ENCODE assay signal across 10 cellular contexts in the genomic region with DNA sequence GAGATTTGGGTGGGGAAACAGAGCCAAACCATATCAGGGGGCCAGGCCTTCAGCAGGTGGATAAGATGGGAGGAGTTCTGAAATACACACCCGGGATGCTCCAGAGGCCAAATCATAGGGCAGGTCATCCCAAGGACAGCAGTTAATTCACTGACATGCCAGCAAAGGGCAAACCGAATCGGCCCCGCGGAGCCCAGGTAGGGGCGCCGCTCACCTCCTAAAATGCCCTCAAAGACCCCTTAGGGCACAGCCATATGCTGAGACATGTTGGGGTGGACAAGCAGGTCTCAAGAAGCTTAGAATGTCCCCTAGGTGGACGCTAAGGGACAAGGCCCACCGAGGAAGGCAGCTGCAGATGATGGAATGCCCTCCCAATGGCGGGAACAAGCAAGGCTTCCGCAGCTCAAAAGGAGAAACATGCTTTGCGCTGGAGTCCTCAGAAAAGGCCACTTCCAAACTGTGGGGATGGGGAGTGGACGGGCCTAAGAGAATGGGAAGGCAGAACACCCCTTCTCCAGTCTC.
DNase-seq lines count a peak whose midpoint lies in the region; ATAC-seq and TF ChIP-seq lines count a peak whose summit lies in the region.
"Had no signal": no experiment of that assay in that cellular context is flagged by ENCODE, and none has a peak within 500 bp of the region (broad histone marks: within the 10 kb centered on the region; RNA-seq: fewer than 3 reads in every experiment).

No MANE protein-coding gene starts in this region.

- H4K8ac ChIP-seq in neuronal stem cell (ENCODE audit: low read depth, low read length) = no peak overlapping the region

- H2BK5ac ChIP-seq in neuronal stem cell (ENCODE audit: low read length) = no peak overlapping the region

- peak overlapping the region; percentile 64 for H3K9ac ChIP-seq in neuronal stem cell (ENCODE audit: low read depth, low read length, poor library complexity)

- H3K27me3 Mint-ChIP-seq in CD14-positive monocyte (ENCODE audit: low read depth in 3 of 3) = peaks cover 60 to 66% (median 61%) of the 10 kb centered on the region in 3 donors

- intact Hi-C loops in CD14-positive monocyte (cut with micrococcal nuclease) = no loop called here
- intact Hi-C loops in esophagus muscularis mucosa (cut with DNase I) = loop anchor here (10.0 kb wide), 1 partner anchor 194 kb away; no protein-coding TSS in a partner anchor

- no peak for ATAC-seq in GM19328 (IDR thresholded peaks at IDR 0.05; ENCODE audit: unreplicated experiment)
- ATAC-seq in HG03439 (IDR thresholded peaks at IDR 0.05; ENCODE audit: unreplicated experiment) = no peak

- H3K4me3 Mint-ChIP-seq in CD14-positive monocyte = peak overlapping the region; percentile 75 to 87

- H3K4me1 ChIP-seq in SJCRH30 (no peaks in the 10 kb centered on the region), esophagus muscularis mucosa (peaks cover 24 to 32% (median 29%) of the 10 kb centered on the region in 4 donors), neuronal stem cell (ENCODE audit: control insufficient read depth in 2 of 2, insufficient read depth in 1 of 2, low read depth in 1 of 2, low read length in 2 of 2) (peaks cover 4 to 17% of the 10 kb centered on the region in 2 donors)

- H3K18ac ChIP-seq in neuronal stem cell (ENCODE audit: low read length) = peak overlapping the region; percentile 98

- H3K36me3 ChIP-seq in SJCRH30 (no peaks in the 10 kb centered on the region), esophagus muscularis mucosa (peaks cover 0 to 11% (median 8%) of the 10 kb centered on the region in 4 donors), neuronal stem cell (replicated peaks in 1 of 2; ENCODE audit: control insufficient read depth in 2 of 2, insufficient read depth in 2 of 2, low read length in 2 of 2) (peaks cover 0 to 16% of the 10 kb centered on the region in 2 donors)

- peak overlapping the region; percentile 1 for H2BK15ac ChIP-seq in neuronal stem cell (ENCODE audit: low read length)

- peaks cover 22% of the 10 kb centered on the region for H3K4me1 Mint-ChIP-seq in CD14-positive monocyte

- no peak overlapping the region for H4K91ac ChIP-seq in neuronal stem cell (ENCODE audit: low read depth, low read length, poor library complexity)

- H3K4ac ChIP-seq in neuronal stem cell (ENCODE audit: low read length) = no peak overlapping the region

- H2BK12ac ChIP-seq in neuronal stem cell (ENCODE audit: low read length) = no peak overlapping the region

- no peak overlapping the region for H2AK5ac ChIP-seq in neuronal stem cell (ENCODE audit: low read depth, low read length)

- H3K4me3 ChIP-seq in SJCRH30 (peak overlapping the region; percentile 66), esophagus muscularis mucosa (peak overlapping the region; percentile 58 to 74 (median 62)), neuronal stem cell (ENCODE audit: low read length in 2 of 2) (peak overlapping the region; percentile 40 to 86)

- peak overlapping the region; percentile 17 for H2BK120ac ChIP-seq in neuronal stem cell (ENCODE audit: low read depth, low read length)

- H3K9me3 Mint-ChIP-seq in CD14-positive monocyte = peaks cover 0 to 18% (median 8%) of the 10 kb centered on the region in 7 donors

- no peaks in the 10 kb centered on the region for H3K9me3 ChIP-seq in SJCRH30 (replicated peaks)
- no peaks in the 10 kb centered on the region for H3K9me3 ChIP-seq in esophagus muscularis mucosa
- H3K9me3 ChIP-seq in neuronal stem cell (replicated peaks in 1 of 2; ENCODE audit: control insufficient read depth in 2 of 2, insufficient read depth in 1 of 2, low read depth in 1 of 2, low read length in 2 of 2) = no peaks in the 10 kb centered on the region

- H3K79me1 ChIP-seq in neuronal stem cell (ENCODE audit: low read depth, low read length) = peaks cover 2% of the 10 kb centered on the region

- TF ChIP-seq POLR2A in esophagus muscularis mucosa (IDR thresholded peaks at IDR 0.05; ENCODE audit: low read depth) = no peak

- TF ChIP-seq CTCF in CD14-positive monocyte (IDR thresholded peaks at IDR 0.05) (no peak), esophagus muscularis mucosa (IDR thresholded peaks at IDR 0.05) (no peak)

- no peak for TF ChIP-seq EP300 in esophagus muscularis mucosa (IDR thresholded peaks at IDR 0.05)

- H3K27me3 ChIP-seq in SJCRH30 (no peaks in the 10 kb centered on the region), esophagus muscularis mucosa (peaks cover 0 to 23% (median 3%) of the 10 kb centered on the region in 4 donors), neuronal stem cell (ENCODE audit: control insufficient read depth in 3 of 3, insufficient read depth in 3 of 3, low read depth in 1 of 3, low read length in 3 of 3) (peaks cover 0 to 18% (median 0%) of the 10 kb centered on the region in 3 experiments)

- peak overlapping the region; percentile 75 for H2AFZ ChIP-seq in neuronal stem cell (ENCODE audit: low read length)

- H3K14ac ChIP-seq in neuronal stem cell (ENCODE audit: low read length) = no peak overlapping the region

- H3K27ac Mint-ChIP-seq in CD14-positive monocyte = no peak overlapping the region

- DNase-seq in CD14-positive monocyte (ENCODE audit: low spot score) = no peak
- DNase-seq in SJCRH30 = no peak
- no peak for DNase-seq in esophagus muscularis mucosa (ENCODE audit: extremely low spot score)
- DNase-seq in neuronal stem cell (ENCODE audit: low spot score) = no peak
- DNase-seq in stimulated activated CD4-positive, alpha-beta T cell treated with anti-CD3 and anti-CD28 coated beads, Interleukin-4, amount 100 ng/mL, for 24 hours = no peak
- DNase-seq in GM03348 (ENCODE audit: low spot score) = no peak
- DNase-seq: SHP77 had no signal

- H3K23ac ChIP-seq in neuronal stem cell (ENCODE audit: low read depth, low read length, poor library complexity) = no peak overlapping the region

- H3K27ac ChIP-seq in SJCRH30 (no peak overlapping the region; the same call in 1 of the 2 replicates), esophagus muscularis mucosa (replicated peaks in 1 of 4) (peak overlapping the region; percentile 69 to 84 (median 74)), neuronal stem cell (replicated peaks; ENCODE audit: low read length) (no peak overlapping the region)
- H3K27ac ChIP-seq: epithelial cell of prostate had no signal

- H3K4me2 ChIP-seq in neuronal stem cell (ENCODE audit: insufficient read depth, low read length, poor library complexity, severe bottlenecking) = peak overlapping the region; percentile 96

- H3K36me3 Mint-ChIP-seq in CD14-positive monocyte = peaks cover 20 to 31% of the 10 kb centered on the region in 2 donors

- 66% methylated on average over 11 of the region's 13 CpGs for WGBS in esophagus muscularis mucosa
- no CpG with 5 or more reads among the region's 13 CpGs for WGBS in neuronal stem cell (ENCODE audit: extremely low coverage in 2 of 2, insufficient read length in 2 of 2, insufficient replicate concordance in 1 of 2), 2 donors

Comparison
In these comparisons a context has a peak if more than half of its experiments do, and no peak if none do; other contexts are left out.
1. H3K27ac ChIP-seq: peak in esophagus muscularis mucosa (4 of 4); none in SJCRH30 (single experiment) and neuronal stem cell (single experiment).
2. Peak in every context shown above with its lines, with median percentiles within 50 percentile points of each other: H3K4me3 ChIP-seq.